In the genomic region with DNA sequence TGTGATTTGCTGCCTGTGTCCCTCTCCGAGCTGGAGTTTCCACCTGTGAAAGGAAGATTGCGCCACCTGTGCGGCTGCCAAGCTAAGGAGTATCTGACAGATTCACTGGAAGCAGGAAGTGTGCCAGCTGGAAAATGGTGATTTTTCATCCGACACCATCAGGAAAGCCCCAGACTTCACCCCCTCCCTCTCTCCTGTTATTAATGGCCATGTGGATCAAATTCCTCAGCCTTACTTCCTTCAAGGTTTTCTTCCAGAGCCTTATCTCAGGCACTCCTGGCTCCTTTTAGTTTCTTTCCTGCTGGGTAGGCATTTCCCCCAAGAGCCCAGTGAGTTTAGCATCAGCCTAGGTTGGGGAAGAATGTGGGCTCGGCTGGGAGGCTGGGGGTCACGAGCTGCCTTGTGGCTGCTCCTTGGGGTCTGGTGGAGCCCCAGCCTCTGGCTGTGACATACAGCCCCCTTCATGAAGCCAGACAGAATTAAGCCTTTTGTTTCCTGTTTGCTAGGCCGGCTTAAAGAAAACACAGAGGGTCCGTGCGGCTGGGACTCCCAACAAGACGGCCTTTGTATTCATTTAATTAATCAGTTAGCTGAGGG, we compare ENCODE assay signal across 13 cellular contexts. TPM values are rescaled to one million over a fixed set of nuclear protein-coding genes. Genes with fewer than 3 reads are reported as not detected.
DNase-seq lines count a peak whose midpoint lies in the region; ATAC-seq and TF ChIP-seq lines count a peak whose summit lies in the region.
"Had no signal": no experiment of that assay in that cellular context is flagged by ENCODE, and none has a peak within 500 bp of the region (broad histone marks: within the 10 kb centered on the region; RNA-seq: fewer than 3 reads in every experiment).

No MANE protein-coding gene starts in this region.

- TF ChIP-seq CTCF in epithelial cell of esophagus (IDR thresholded peaks at IDR 0.05; ENCODE audit: insufficient read depth, low read depth, low read length, missing control alignments): no peak
- no peak for TF ChIP-seq CTCF in omental fat pad (IDR thresholded peaks at IDR 0.05)

- no peak overlapping the region for H3K4me3 ChIP-seq in epithelial cell of esophagus (ENCODE audit: low read length)

- ATAC-seq in omental fat pad (ENCODE audit: low FRiP score) (peak; percentile 77), GM18519 (IDR thresholded peaks at IDR 0.05; ENCODE audit: low FRiP score, unreplicated experiment) (no peak), GM21423 (IDR thresholded peaks at IDR 0.05; ENCODE audit: unreplicated experiment) (no peak), GM18907 (IDR thresholded peaks at IDR 0.05; ENCODE audit: unreplicated experiment) (no peak)
- ATAC-seq: HCT116 had no signal

- DNase-seq in Ammon's horn (ENCODE audit: low spot score) (peak; percentile 28), NCI-H526 treated with DMSO at 0.1 percent for 48 hours (lab: John Stamatoyannopoulos, UW) (peak; percentile 13), epithelial cell of esophagus (ENCODE audit: low read depth) (peak; percentile 53), omental fat pad (ENCODE audit: low spot score) (peak; percentile 40), hippocampal formation (lab: John Stamatoyannopoulos, UW) (no peak)
- DNase-seq: activated CD4-positive, alpha-beta T cell treated with anti-CD3 and anti-CD28 coated beads for 48 hours; brain microvascular endothelial cell had no signal

RNA-seq across cellular contexts. Expression of a gene that starts 37.1 kb away (rescaled TPM):
- total RNA-seq in omental fat pad: 1 to 10 TPM in 2 of 4 donors, under 1 TPM in 2; 0.19 to 2.7 (median 0.82) TPM
- total RNA-seq: activated T-helper 1 cell treated with anti-CD3 and anti-CD28 coated beads, Interleukin-12 subunit alpha, Interleukin-12 subunit beta, Interleukin-2, Interleukin-4 antibody, amounts not matched to agents 30 ng/mL and 10 ng/mL and 1 ng/mL, durations not matched to agents 14 hours and 24 hours and 36 hours; epithelial cell of proximal tubule had no signal

Comparison
In these comparisons a context has a peak if more than half of its experiments do, and no peak if none do; other contexts are left out.
1. DNase-seq: peak in Ammon's horn (single experiment), NCI-H526 treated with DMSO at 0.1 percent for 48 hours (single experiment), epithelial cell of esophagus (single experiment) and omental fat pad (single experiment); none in hippocampal formation (0 of 2).